In genomic region chr3:176631175-176631574, GRCh38 we compare ENCODE assay signal across 31 cellular contexts.
"Had no signal": no experiment of that assay in that cellular context is flagged by ENCODE, and none has a peak within 500 bp of the region (broad histone marks: within the 10 kb centered on the region; RNA-seq: fewer than 3 reads in every experiment).

No MANE protein-coding gene starts in this region.

- H3K27ac ChIP-seq: coronary artery, esophagus squamous epithelium, heart right ventricle, left lung, neutrophil, pancreas, right lobe of liver, stomach, testis, tibial artery had no signal

- ATAC-seq: heart right ventricle; left cardiac atrium; left lung; mucosa of descending colon; natural killer cell treated with Interleukin-12 subunit alpha and Interleukin-12 subunit beta and Interleukin-15 and Interleukin-18, amount 100 ng/mL, for 72 hours; pancreas had no signal

- H3K4me3 ChIP-seq: coronary artery, esophagus squamous epithelium, heart right ventricle, left lung, mucosa of descending colon, pancreas, right lobe of liver, smooth muscle cell, stomach, testis, tibial artery had no signal

- H3K36me3 ChIP-seq: esophagus squamous epithelium, heart right ventricle, left lung, neutrophil, pancreas, right lobe of liver, stomach, tibial artery had no signal

- H3K27me3 Mint-ChIP-seq: naive B cell; natural killer cell treated with Interleukin-12 subunit alpha and Interleukin-12 subunit beta and Interleukin-15 and Interleukin-18, amount 100 ng/mL, for 72 hours; type B pancreatic cell had no signal

- DNase-seq: dermis blood vessel endothelial cell; effector memory CD4-positive, alpha-beta T cell; erythroblast; esophagus squamous epithelium; foreskin melanocyte; glutamatergic neuron; heart right ventricle; hippocampal formation; left cardiac atrium; left lung; mesenchymal stem cell; mucosa of descending colon; naive B cell; pancreas; right lobe of liver; stimulated activated CD4-positive, alpha-beta T cell treated with anti-CD3 and anti-CD28 coated beads, Interleukin-12 subunit alpha, Interleukin-12 subunit beta, amount 100 ng/mL, for 4 hours; stimulated activated CD4-positive, alpha-beta T cell treated with anti-CD3 and anti-CD28 coated beads, Interleukin-1b, Interleukin-23, amount 100 ng/mL, for 48 hours; stimulated activated CD4-positive, alpha-beta T cell treated with anti-CD3 and anti-CD28 coated beads, Interleukin-4, amount 100 ng/mL, for 1 hour; stimulated activated CD8-positive, alpha-beta memory T cell treated with anti-CD3 and anti-CD28 coated beads, Interleukin-4, amount 100 ng/mL, for 48 hours; stimulated activated naive CD4-positive, alpha-beta T cell treated with Interleukin-2 at 50 U/mL for 16 hours; stomach; substantia nigra; testis; tibial artery had no signal

- H3K4me3 Mint-ChIP-seq: mesothelial cell of epicardium; naive B cell; natural killer cell treated with Interleukin-12 subunit alpha and Interleukin-12 subunit beta and Interleukin-15 and Interleukin-18, amount 100 ng/mL, for 72 hours; neural crest cell; type B pancreatic cell had no signal

- H3K9me3 ChIP-seq: esophagus squamous epithelium, heart right ventricle, left lung, mucosa of descending colon, neutrophil, pancreas, right lobe of liver, stomach, testis, tibial artery had no signal

- H3K9me3 Mint-ChIP-seq: mesothelial cell of epicardium, neural crest cell, type B pancreatic cell had no signal

- H3K4me1 ChIP-seq: esophagus squamous epithelium, left lung, pancreas, right lobe of liver, stomach, testis, tibial artery had no signal

- H3K4me1 Mint-ChIP-seq: naive B cell, neural crest cell had no signal

- H3K27me3 ChIP-seq: esophagus squamous epithelium, heart right ventricle, left lung, neutrophil, pancreas, right lobe of liver, stomach, testis, tibial artery had no signal

- H3K27ac Mint-ChIP-seq: mesothelial cell of epicardium; naive B cell; natural killer cell treated with Interleukin-12 subunit alpha and Interleukin-12 subunit beta and Interleukin-15 and Interleukin-18, amount 100 ng/mL, for 72 hours; type B pancreatic cell had no signal

- H3K36me3 Mint-ChIP-seq: mesothelial cell of epicardium; naive B cell; natural killer cell treated with Interleukin-12 subunit alpha and Interleukin-12 subunit beta and Interleukin-15 and Interleukin-18, amount 100 ng/mL, for 72 hours; type B pancreatic cell had no signal

- H3K4me2 ChIP-seq: smooth muscle cell had no signal
